Comparison of ENCODE assay signal across 4 cellular contexts in genomic region chr22:22256133-22256532, GRCh38. TPM values are rescaled to one million over a fixed set of nuclear protein-coding genes. Genes with fewer than 3 reads are reported as not detected.
"Had no signal": no experiment of that assay in that cellular context is flagged by ENCODE, and none has a peak within 500 bp of the region (broad histone marks: within the 10 kb centered on the region; RNA-seq: fewer than 3 reads in every experiment).

No MANE protein-coding gene starts in this region.

RNA-seq across cellular contexts. Expression of gene VPREB1, which starts 11.5 kb away (rescaled TPM):
- total RNA-seq: HepG2, HT-29, HT1080, IMR-90 had no signal
- polyA plus RNA-seq: HepG2, IMR-90 had no signal
